37 cellular contexts compared by ENCODE assay signal in the genomic region with DNA sequence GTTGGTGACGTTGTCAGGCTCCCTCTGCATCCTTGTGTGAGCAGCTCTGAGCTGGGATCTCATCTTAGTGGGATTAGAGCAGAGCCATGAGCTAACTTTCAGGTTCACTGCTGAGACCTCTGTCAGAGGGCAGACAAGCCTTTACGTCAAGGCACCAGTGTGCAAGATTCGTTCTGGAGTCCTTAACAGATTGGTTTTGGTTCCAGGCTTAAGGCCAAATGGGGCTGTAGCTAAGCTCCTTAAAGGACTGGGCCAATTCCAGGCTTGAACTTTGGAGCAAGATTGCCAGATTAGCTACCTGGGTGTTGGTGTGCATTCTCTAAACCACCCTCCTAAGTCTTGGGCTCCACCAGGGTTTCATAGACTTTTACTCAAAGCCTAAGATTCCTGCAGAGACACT. TPM values are rescaled to one million over a fixed set of nuclear protein-coding genes. Genes with fewer than 3 reads are reported as not detected.
"Had no signal": no experiment of that assay in that cellular context is flagged by ENCODE, and none has a peak within 500 bp of the region (broad histone marks: within the 10 kb centered on the region; RNA-seq: fewer than 3 reads in every experiment).

No MANE protein-coding gene starts in this region.

- H3K27ac ChIP-seq: ascending aorta, cardiac muscle cell, Peyer's patch, SJSA1 had no signal

- H3K4me2 ChIP-seq: SK-N-SH had no signal

- H3K36me3 ChIP-seq: ascending aorta, cardiac muscle cell, MG63, Peyer's patch, SJSA1 had no signal

- H3K27me3 Mint-ChIP-seq: activated CD4-positive, alpha-beta T cell treated with anti-CD3 and anti-CD28 coated beads for 36 hours; activated naive CD4-positive, alpha-beta T cell treated with anti-CD3 and anti-CD28 coated beads, Interleukin-2, amount 50 U/mL, for 24 hours; activated naive CD8-positive, alpha-beta T cell treated with anti-CD3 and anti-CD28 coated beads, Interleukin-2, amount 10 ng/mL, durations not matched to agents 7 days and 5 days; central memory CD8-positive, alpha-beta T cell had no signal

- H3K9me3 ChIP-seq: ascending aorta, MG63, Peyer's patch, SJSA1, SK-N-SH had no signal

- H3K36me3 Mint-ChIP-seq: activated naive CD8-positive, alpha-beta T cell treated with anti-CD3 and anti-CD28 coated beads, Interleukin-2, amount 10 ng/mL, durations not matched to agents 7 days and 5 days; WTC11 had no signal

- H3K9me3 Mint-ChIP-seq: activated T-helper 2 cell treated with anti-CD3 and anti-CD28 coated beads, Interferon-gamma antibody, Interleukin-2, Interleukin-4, amounts not matched to agents 10 μg/mL and 5 μg/mL and 100 μg/mL, durations not matched to agents 14 hours and 24 hours and 36 hours; WTC11 had no signal

- H3K4me1 Mint-ChIP-seq: activated naive CD4-positive, alpha-beta T cell treated with anti-CD3 and anti-CD28 coated beads, Interleukin-2, amount 50 U/mL, for 24 hours; activated naive CD8-positive, alpha-beta T cell treated with anti-CD3 and anti-CD28 coated beads, Interleukin-2, amount 10 ng/mL, durations not matched to agents 7 days and 5 days; central memory CD8-positive, alpha-beta T cell had no signal

- H3K27ac Mint-ChIP-seq: activated CD4-positive, alpha-beta T cell treated with anti-CD3 and anti-CD28 coated beads for 36 hours; activated CD4-positive, alpha-beta T cell treated with anti-CD3 and anti-CD28 coated beads, Interleukin-2, amount 10 ng/mL, durations not matched to agents 7 days and 5 days; activated CD8-positive, alpha-beta T cell treated with anti-CD3 and anti-CD28 coated beads, Interleukin-2, amount 10 ng/mL, durations not matched to agents 7 days and 5 days; activated naive CD4-positive, alpha-beta T cell treated with anti-CD3 and anti-CD28 coated beads, Interleukin-2, amount 50 U/mL, for 24 hours; activated naive CD8-positive, alpha-beta T cell treated with anti-CD3 and anti-CD28 coated beads, Interleukin-2, amount 10 ng/mL, durations not matched to agents 7 days and 5 days; activated T-cell treated with anti-CD3 and anti-CD28 coated beads, Interleukin-2, amount 50 U/mL, for 24 hours; activated T-helper 2 cell treated with anti-CD3 and anti-CD28 coated beads, Interferon-gamma antibody, Interleukin-2, Interleukin-4, amounts not matched to agents 10 μg/mL and 5 μg/mL and 100 μg/mL, durations not matched to agents 14 hours and 24 hours and 36 hours; T-helper 2 cell treated with Interferon-gamma antibody and Interleukin-4, amounts not matched to agents 5 μg/mL and 100 μg/mL, for 36 hours; WTC11 had no signal

- DNase-seq: activated CD4-positive, alpha-beta T cell treated with anti-CD3 and anti-CD28 coated beads for 36 hours; activated CD4-positive, alpha-beta T cell treated with anti-CD3 and anti-CD28 coated beads, Interleukin-2, amount 10 ng/mL, durations not matched to agents 7 days and 5 days; activated CD4-positive, alpha-beta T cell treated with anti-CD3 and anti-CD28 coated beads, Interleukin-2, amount 50 U/mL, for 48 hours; activated CD8-positive, alpha-beta T cell treated with anti-CD3 and anti-CD28 coated beads, Interleukin-2, amount 10 ng/mL, durations not matched to agents 7 days and 5 days; activated gamma-delta T cell; activated naive CD4-positive, alpha-beta T cell treated with Interleukin-2 at 50 U/mL for 16 hours; activated naive CD8-positive, alpha-beta T cell treated with anti-CD3 and anti-CD28 coated beads, Interleukin-2, amount 10 ng/mL, durations not matched to agents 7 days and 5 days; activated T-cell treated with anti-CD3 and anti-CD28 coated beads, Interleukin-2, amount 50 U/mL, for 24 hours; amygdala; MG63; NCI-H1048; NCI-H1105 treated with DMSO at 0.1 percent for 48 hours; NCI-H1436; NCI-H1694; NCI-H1930; NCI-H2081 treated with DMSO at 0.1 percent for 48 hours; NCI-H226; NCI-H446 treated with DMSO at 0.1 percent for 48 hours; NCI-H524; NCI-H69; NK-92 treated with Interleukin-12 subunit alpha and Interleukin-12 subunit beta, amount 100 ng/mL, for 24 hours; PC-3; Peyer's patch; RPMI8226; SHP77 treated with DMSO at 0.1 percent for 48 hours; SK-N-SH had no signal

- H3K4me3 Mint-ChIP-seq: activated CD4-positive, alpha-beta T cell treated with anti-CD3 and anti-CD28 coated beads for 36 hours; activated CD4-positive, alpha-beta T cell treated with anti-CD3 and anti-CD28 coated beads, Interleukin-2, amount 10 ng/mL, durations not matched to agents 7 days and 5 days; activated CD8-positive, alpha-beta T cell treated with anti-CD3 and anti-CD28 coated beads, Interleukin-2, amount 10 ng/mL, durations not matched to agents 7 days and 5 days; activated naive CD4-positive, alpha-beta T cell treated with anti-CD3 and anti-CD28 coated beads, Interleukin-2, amount 50 U/mL, for 24 hours; activated naive CD8-positive, alpha-beta T cell treated with anti-CD3 and anti-CD28 coated beads, Interleukin-2, amount 10 ng/mL, durations not matched to agents 7 days and 5 days; activated T-cell treated with anti-CD3 and anti-CD28 coated beads, Interleukin-2, amount 50 U/mL, for 24 hours; central memory CD8-positive, alpha-beta T cell; T-helper 1 cell treated with Interleukin-12 subunit alpha and Interleukin-12 subunit beta and Interleukin-4 antibody, amounts not matched to agents 30 μg/mL and 1 μg/mL, for 36 hours; T-helper 2 cell treated with Interferon-gamma antibody and Interleukin-4, amounts not matched to agents 5 μg/mL and 100 μg/mL, for 36 hours; WTC11 had no signal

- FAIRE-seq: TTC549 had no signal

- H3K9ac ChIP-seq: SK-N-SH had no signal

- H3K4me3 ChIP-seq: ascending aorta, cardiac muscle cell, MG63, Peyer's patch, SJSA1 had no signal

- H3K4me1 ChIP-seq: ascending aorta, Peyer's patch, SJSA1 had no signal

- H3K27me3 ChIP-seq: ascending aorta, cardiac muscle cell, MG63, Peyer's patch, SJSA1 had no signal

RNA-seq across cellular contexts. Expression of a gene that starts 52.6 kb away (rescaled TPM):
- total RNA-seq: activated CD4-positive, alpha-beta T cell treated with anti-CD3 and anti-CD28 coated beads for 36 hours; activated CD4-positive, alpha-beta T cell treated with anti-CD3 and anti-CD28 coated beads, Interleukin-2, amount 10 ng/mL, durations not matched to agents 7 days and 5 days; activated CD8-positive, alpha-beta T cell treated with anti-CD3 and anti-CD28 coated beads, Interleukin-2, amount 10 ng/mL, durations not matched to agents 7 days and 5 days; activated naive CD8-positive, alpha-beta T cell treated with anti-CD3 and anti-CD28 coated beads, Interleukin-2, amount 10 ng/mL, durations not matched to agents 7 days and 5 days; activated T-helper 2 cell treated with anti-CD3 and anti-CD28 coated beads, Interferon-gamma antibody, Interleukin-2, Interleukin-4, amounts not matched to agents 10 μg/mL and 5 μg/mL and 100 μg/mL, durations not matched to agents 14 hours and 24 hours and 36 hours; ascending aorta; cardiac muscle cell; PC-3; Peyer's patch; SJSA1; WTC11 had no signal
- polyA plus RNA-seq: adipose tissue, cardiac muscle cell, SK-N-SH had no signal
